ENCODE assay signal across 1 cellular context in the genomic region with DNA sequence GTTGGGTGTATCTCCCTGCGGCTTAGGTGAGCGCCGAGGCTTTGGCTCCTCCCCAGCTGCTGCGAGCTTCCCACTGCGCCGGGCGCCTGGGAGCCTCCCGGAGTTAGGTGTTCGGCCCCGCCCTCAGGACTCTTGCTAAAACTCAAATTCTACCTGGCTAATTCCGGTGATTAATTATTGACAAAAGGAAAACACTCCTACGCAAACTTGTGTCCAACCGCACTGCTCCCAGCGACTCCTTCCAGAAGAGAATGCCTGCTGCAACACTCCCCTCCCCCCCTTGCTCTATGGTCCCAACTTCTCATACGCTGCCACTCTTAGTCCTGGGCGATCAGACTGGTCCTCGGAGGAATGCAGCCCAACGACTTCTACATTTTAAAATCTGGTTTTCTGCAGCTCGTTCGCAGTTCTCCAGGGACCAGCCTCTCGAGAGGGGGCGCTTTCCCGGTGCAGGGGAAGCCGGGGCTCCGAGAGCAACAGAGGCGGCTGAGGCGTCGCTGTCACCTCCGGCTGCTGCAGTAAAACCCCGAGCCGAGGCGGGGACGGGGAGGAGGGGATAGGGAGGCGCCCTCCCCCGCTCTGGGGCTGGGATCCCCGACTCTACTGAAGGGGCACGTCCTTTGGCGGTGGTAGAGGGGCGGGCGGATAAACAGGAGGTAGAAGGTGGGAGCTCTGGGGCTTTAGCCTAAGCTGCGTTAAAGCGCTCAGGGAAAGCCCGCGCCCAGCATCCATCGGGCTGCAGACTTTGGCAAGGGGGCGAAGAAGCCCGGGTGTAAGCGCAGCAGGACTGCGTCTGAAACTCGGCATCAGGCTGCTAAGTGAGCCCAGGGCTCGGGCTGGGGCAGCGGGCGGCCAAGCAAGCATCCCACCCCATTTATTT.
TF ChIP-seq lines count a peak whose summit lies in the region.

A gene with protein sequence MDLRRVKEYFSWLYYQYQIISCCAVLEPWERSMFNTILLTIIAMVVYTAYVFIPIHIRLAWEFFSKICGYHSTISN (minus strand): TSS at position 77 of the 880 bp plus-strand sequence. CDS start 25,194 bp downstream, outside the sequence.

TF ChIP-seq in HepG2, 621 proteins besides CTCF, POLR2A, EP300 and RAD21 (continued from another document):
- TF ChIP-seq, protein P1, sequence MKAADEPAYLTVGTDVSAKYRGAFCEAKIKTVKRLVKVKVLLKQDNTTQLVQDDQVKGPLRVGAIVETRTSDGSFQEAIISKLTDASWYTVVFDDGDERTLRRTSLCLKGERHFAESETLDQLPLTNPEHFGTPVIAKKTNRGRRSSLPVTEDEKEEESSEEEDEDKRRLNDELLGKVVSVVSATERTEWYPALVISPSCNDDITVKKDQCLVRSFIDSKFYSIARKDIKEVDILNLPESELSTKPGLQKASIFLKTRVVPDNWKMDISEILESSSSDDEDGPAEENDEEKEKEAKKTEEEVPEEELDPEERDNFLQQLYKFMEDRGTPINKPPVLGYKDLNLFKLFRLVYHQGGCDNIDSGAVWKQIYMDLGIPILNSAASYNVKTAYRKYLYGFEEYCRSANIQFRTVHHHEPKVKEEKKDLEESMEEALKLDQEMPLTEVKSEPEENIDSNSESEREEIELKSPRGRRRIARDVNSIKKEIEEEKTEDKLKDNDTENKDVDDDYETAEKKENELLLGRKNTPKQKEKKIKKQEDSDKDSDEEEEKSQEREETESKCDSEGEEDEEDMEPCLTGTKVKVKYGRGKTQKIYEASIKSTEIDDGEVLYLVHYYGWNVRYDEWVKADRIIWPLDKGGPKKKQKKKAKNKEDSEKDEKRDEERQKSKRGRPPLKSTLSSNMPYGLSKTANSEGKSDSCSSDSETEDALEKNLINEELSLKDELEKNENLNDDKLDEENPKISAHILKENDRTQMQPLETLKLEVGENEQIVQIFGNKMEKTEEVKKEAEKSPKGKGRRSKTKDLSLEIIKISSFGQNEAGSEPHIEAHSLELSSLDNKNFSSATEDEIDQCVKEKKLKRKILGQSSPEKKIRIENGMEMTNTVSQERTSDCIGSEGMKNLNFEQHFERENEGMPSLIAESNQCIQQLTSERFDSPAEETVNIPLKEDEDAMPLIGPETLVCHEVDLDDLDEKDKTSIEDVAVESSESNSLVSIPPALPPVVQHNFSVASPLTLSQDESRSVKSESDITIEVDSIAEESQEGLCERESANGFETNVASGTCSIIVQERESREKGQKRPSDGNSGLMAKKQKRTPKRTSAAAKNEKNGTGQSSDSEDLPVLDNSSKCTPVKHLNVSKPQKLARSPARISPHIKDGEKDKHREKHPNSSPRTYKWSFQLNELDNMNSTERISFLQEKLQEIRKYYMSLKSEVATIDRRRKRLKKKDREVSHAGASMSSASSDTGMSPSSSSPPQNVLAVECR (CRISPR knock-in tag; IDR thresholded peaks at IDR 0.05; ENCODE audit: borderline replicate concordance): peak; percentile 23; the same call in 1 of the 2 replicates
- TF ChIP-seq ZFYVE20 (CRISPR knock-in tag; IDR thresholded peaks at IDR 0.05; ENCODE audit: borderline replicate concordance, low read depth) (0 out of 2 replicates have a peak, but pooled peaks have one; percentile 24), SP4 (CRISPR knock-in tag; IDR thresholded peaks at IDR 0.05) (no peak), TMF1 (CRISPR knock-in tag; IDR thresholded peaks at IDR 0.05; ENCODE audit: low read depth) (no peak), ZNF460 (CRISPR knock-in tag; IDR thresholded peaks at IDR 0.05; ENCODE audit: borderline replicate concordance) (no peak), ZNF543 (CRISPR knock-in tag; IDR thresholded peaks at IDR 0.05) (peak; percentile 34; the same call in 1 of the 2 replicates), ZBTB8A (CRISPR knock-in tag; IDR thresholded peaks at IDR 0.05; ENCODE audit: borderline replicate concordance, low read depth) (peak; percentile 20; the same call in 1 of the 2 replicates), KMT2A (CRISPR knock-in tag; IDR thresholded peaks at IDR 0.05) (peak; percentile 34; the same call in 1 of the 2 replicates), KDM2A (CRISPR knock-in tag; IDR thresholded peaks at IDR 0.05; ENCODE audit: borderline replicate concordance, low read depth) (0 out of 2 replicates have a peak, but pooled peaks have one; percentile 35), SALL2 (CRISPR knock-in tag; IDR thresholded peaks at IDR 0.05) (peak; percentile 28; the same call in 1 of the 2 replicates), SOX6 (IDR thresholded peaks at IDR 0.05) (no peak), SOX6 (CRISPR knock-in tag; IDR thresholded peaks at IDR 0.05) (peak; percentile 58; the same call in 1 of the 2 replicates)
- TF ChIP-seq, protein P2, sequence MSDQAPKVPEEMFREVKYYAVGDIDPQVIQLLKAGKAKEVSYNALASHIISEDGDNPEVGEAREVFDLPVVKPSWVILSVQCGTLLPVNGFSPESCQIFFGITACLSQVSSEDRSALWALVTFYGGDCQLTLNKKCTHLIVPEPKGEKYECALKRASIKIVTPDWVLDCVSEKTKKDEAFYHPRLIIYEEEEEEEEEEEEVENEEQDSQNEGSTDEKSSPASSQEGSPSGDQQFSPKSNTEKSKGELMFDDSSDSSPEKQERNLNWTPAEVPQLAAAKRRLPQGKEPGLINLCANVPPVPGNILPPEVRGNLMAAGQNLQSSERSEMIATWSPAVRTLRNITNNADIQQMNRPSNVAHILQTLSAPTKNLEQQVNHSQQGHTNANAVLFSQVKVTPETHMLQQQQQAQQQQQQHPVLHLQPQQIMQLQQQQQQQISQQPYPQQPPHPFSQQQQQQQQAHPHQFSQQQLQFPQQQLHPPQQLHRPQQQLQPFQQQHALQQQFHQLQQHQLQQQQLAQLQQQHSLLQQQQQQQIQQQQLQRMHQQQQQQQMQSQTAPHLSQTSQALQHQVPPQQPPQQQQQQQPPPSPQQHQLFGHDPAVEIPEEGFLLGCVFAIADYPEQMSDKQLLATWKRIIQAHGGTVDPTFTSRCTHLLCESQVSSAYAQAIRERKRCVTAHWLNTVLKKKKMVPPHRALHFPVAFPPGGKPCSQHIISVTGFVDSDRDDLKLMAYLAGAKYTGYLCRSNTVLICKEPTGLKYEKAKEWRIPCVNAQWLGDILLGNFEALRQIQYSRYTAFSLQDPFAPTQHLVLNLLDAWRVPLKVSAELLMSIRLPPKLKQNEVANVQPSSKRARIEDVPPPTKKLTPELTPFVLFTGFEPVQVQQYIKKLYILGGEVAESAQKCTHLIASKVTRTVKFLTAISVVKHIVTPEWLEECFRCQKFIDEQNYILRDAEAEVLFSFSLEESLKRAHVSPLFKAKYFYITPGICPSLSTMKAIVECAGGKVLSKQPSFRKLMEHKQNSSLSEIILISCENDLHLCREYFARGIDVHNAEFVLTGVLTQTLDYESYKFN (CRISPR knock-in tag; conservative IDR thresholded peaks at IDR 0.05): peak; percentile 43
- TF ChIP-seq, protein P3, sequence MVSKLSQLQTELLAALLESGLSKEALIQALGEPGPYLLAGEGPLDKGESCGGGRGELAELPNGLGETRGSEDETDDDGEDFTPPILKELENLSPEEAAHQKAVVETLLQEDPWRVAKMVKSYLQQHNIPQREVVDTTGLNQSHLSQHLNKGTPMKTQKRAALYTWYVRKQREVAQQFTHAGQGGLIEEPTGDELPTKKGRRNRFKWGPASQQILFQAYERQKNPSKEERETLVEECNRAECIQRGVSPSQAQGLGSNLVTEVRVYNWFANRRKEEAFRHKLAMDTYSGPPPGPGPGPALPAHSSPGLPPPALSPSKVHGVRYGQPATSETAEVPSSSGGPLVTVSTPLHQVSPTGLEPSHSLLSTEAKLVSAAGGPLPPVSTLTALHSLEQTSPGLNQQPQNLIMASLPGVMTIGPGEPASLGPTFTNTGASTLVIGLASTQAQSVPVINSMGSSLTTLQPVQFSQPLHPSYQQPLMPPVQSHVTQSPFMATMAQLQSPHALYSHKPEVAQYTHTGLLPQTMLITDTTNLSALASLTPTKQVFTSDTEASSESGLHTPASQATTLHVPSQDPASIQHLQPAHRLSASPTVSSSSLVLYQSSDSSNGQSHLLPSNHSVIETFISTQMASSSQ (IDR thresholded peaks at IDR 0.05; ENCODE audit: low read depth): peak; percentile 71; the same call in 1 of the 2 replicates
- TF ChIP-seq, protein P3 (CRISPR knock-in tag; IDR thresholded peaks at IDR 0.05; ENCODE audit: borderline replicate concordance): peak; percentile 27; the same call in 1 of the 2 replicates
- TF ChIP-seq, protein P4, sequence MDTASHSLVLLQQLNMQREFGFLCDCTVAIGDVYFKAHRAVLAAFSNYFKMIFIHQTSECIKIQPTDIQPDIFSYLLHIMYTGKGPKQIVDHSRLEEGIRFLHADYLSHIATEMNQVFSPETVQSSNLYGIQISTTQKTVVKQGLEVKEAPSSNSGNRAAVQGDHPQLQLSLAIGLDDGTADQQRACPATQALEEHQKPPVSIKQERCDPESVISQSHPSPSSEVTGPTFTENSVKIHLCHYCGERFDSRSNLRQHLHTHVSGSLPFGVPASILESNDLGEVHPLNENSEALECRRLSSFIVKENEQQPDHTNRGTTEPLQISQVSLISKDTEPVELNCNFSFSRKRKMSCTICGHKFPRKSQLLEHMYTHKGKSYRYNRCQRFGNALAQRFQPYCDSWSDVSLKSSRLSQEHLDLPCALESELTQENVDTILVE (CRISPR knock-in tag; IDR thresholded peaks at IDR 0.05): 0 out of 2 replicates have a peak, but pooled peaks have one; percentile 8
- TF ChIP-seq, protein P5, sequence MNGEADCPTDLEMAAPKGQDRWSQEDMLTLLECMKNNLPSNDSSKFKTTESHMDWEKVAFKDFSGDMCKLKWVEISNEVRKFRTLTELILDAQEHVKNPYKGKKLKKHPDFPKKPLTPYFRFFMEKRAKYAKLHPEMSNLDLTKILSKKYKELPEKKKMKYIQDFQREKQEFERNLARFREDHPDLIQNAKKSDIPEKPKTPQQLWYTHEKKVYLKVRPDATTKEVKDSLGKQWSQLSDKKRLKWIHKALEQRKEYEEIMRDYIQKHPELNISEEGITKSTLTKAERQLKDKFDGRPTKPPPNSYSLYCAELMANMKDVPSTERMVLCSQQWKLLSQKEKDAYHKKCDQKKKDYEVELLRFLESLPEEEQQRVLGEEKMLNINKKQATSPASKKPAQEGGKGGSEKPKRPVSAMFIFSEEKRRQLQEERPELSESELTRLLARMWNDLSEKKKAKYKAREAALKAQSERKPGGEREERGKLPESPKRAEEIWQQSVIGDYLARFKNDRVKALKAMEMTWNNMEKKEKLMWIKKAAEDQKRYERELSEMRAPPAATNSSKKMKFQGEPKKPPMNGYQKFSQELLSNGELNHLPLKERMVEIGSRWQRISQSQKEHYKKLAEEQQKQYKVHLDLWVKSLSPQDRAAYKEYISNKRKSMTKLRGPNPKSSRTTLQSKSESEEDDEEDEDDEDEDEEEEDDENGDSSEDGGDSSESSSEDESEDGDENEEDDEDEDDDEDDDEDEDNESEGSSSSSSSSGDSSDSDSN (CRISPR knock-in tag; IDR thresholded peaks at IDR 0.05): peak; percentile 53
- TF ChIP-seq, protein P6, sequence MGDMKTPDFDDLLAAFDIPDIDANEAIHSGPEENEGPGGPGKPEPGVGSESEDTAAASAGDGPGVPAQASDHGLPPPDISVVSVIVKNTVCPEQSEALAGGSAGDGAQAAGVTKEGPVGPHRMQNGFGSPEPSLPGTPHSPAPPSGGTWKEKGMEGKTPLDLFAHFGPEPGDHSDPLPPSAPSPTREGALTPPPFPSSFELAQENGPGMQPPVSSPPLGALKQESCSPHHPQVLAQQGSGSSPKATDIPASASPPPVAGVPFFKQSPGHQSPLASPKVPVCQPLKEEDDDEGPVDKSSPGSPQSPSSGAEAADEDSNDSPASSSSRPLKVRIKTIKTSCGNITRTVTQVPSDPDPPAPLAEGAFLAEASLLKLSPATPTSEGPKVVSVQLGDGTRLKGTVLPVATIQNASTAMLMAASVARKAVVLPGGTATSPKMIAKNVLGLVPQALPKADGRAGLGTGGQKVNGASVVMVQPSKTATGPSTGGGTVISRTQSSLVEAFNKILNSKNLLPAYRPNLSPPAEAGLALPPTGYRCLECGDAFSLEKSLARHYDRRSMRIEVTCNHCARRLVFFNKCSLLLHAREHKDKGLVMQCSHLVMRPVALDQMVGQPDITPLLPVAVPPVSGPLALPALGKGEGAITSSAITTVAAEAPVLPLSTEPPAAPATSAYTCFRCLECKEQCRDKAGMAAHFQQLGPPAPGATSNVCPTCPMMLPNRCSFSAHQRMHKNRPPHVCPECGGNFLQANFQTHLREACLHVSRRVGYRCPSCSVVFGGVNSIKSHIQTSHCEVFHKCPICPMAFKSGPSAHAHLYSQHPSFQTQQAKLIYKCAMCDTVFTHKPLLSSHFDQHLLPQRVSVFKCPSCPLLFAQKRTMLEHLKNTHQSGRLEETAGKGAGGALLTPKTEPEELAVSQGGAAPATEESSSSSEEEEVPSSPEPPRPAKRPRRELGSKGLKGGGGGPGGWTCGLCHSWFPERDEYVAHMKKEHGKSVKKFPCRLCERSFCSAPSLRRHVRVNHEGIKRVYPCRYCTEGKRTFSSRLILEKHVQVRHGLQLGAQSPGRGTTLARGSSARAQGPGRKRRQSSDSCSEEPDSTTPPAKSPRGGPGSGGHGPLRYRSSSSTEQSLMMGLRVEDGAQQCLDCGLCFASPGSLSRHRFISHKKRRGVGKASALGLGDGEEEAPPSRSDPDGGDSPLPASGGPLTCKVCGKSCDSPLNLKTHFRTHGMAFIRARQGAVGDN (CRISPR knock-in tag; IDR thresholded peaks at IDR 0.05): peak; percentile 50
- TF ChIP-seq, protein P7, sequence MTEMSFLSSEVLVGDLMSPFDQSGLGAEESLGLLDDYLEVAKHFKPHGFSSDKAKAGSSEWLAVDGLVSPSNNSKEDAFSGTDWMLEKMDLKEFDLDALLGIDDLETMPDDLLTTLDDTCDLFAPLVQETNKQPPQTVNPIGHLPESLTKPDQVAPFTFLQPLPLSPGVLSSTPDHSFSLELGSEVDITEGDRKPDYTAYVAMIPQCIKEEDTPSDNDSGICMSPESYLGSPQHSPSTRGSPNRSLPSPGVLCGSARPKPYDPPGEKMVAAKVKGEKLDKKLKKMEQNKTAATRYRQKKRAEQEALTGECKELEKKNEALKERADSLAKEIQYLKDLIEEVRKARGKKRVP (CRISPR knock-in tag; IDR thresholded peaks at IDR 0.05): peak in 1 of 2 experiments; percentile 46; a peak in 1 of 4 replicates
